Comparison of ENCODE assay signal across 28 cellular contexts in the genomic region with DNA sequence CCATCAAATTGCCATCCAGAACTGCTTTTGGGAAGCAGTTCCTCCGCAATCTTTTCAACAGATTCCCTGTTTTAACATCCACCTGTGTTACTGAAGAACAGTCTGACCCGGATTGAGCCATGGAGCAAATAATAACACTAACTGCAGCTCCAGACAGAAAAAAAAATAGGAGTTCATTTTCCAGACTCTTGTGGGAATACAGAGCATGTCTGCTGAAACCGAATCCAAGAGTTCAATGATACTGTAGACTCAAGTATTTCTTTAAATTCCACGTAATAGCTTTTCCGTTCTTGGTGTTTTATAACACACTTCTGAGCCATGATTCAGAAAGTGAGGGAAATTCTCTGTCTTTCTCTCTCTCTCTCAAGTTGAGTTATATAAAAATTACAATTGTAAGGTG.
DNase-seq lines count a peak whose midpoint lies in the region; TF ChIP-seq lines count a peak whose summit lies in the region.
"Had no signal": no experiment of that assay in that cellular context is flagged by ENCODE, and none has a peak within 500 bp of the region (broad histone marks: within the 10 kb centered on the region; RNA-seq: fewer than 3 reads in every experiment).

No MANE protein-coding gene starts in this region.

- H3K9ac ChIP-seq in skeletal muscle satellite cell (ENCODE audit: low read depth, low read length), result no peak overlapping the region
- H3K9ac ChIP-seq: KMS-11 had no signal

- no peak overlapping the region for H3K4me3 ChIP-seq in cardiac fibroblast (replicated peaks in 1 of 2; ENCODE audit: low read depth in 2 of 2, low read length in 2 of 2)
- no peak overlapping the region for H3K4me3 ChIP-seq in right atrium auricular region
- no peak overlapping the region for H3K4me3 ChIP-seq in skeletal muscle satellite cell (ENCODE audit: low read length)
- H3K4me3 ChIP-seq: gastrocnemius medialis, lung, psoas muscle, spleen, tibial nerve had no signal

- H3K27ac ChIP-seq in right atrium auricular region, result peak overlapping the region; percentile 13 to 47
- H3K27ac ChIP-seq: gastrocnemius medialis, KMS-11, psoas muscle, spleen, tibial nerve had no signal

- H3K4me3 Mint-ChIP-seq in Calu3 (ENCODE audit: low read depth, unreplicated experiment), result no peak overlapping the region
- H3K4me3 Mint-ChIP-seq: activated naive CD4-positive, alpha-beta T cell treated with anti-CD3 and anti-CD28 coated beads, Interleukin-2, amount 50 U/mL, for 24 hours; activated T-helper 1 cell treated with anti-CD3 and anti-CD28 coated beads, Interleukin-12 subunit alpha, Interleukin-12 subunit beta, Interleukin-2, Interleukin-4 antibody, amounts not matched to agents 30 ng/mL and 10 ng/mL and 1 ng/mL, durations not matched to agents 14 hours and 24 hours and 36 hours; effector memory CD8-positive, alpha-beta T cell had no signal

- intact Hi-C loops in Calu3 (cut with micrococcal nuclease; ENCODE audit: unreplicated experiment), result loop anchor here (2.0 kb wide), 1 partner anchor 56 kb away; no protein-coding TSS in a partner anchor

- BruUV-seq in Calu3 (replicated peaks; lab: Mats Ljungman, UMichigan), result no TSS peak

- DNase-seq in Calu3 (no peak), cardiac fibroblast (ENCODE audit: low read depth in 2 of 2) (peak; percentile 44 to 56), right atrium auricular region (ENCODE audit: low spot score) (no peak), AML-193 (lab: John Stamatoyannopoulos, UW) (no peak), NCI-H2107 treated with DMSO at 0.1 percent for 48 hours (lab: John Stamatoyannopoulos, UW; ENCODE audit: unreplicated experiment) (no peak), amniotic stem cell (lab: John Stamatoyannopoulos, UW) (no peak)
- no peak for DNase-seq in activated CD4-positive, alpha-beta T cell treated with anti-CD3 and anti-CD28 coated beads, Interleukin-2, amount 50 U/mL, for 4 hours
- DNase-seq: activated CD4-positive, alpha-beta T cell treated with anti-CD3 and anti-CD28 coated beads, Interleukin-2, amount 50 U/mL, for 1 hour; BE2C; DMS53; effector memory CD8-positive, alpha-beta T cell; gastrocnemius medialis; hypothalamus; NCI-H1436; NCI-H2107; NCI-H446 treated with DMSO at 0.1 percent for 48 hours; OCI-M1; psoas muscle; spleen; stimulated activated CD4-positive, alpha-beta T cell treated with anti-CD3 and anti-CD28 coated beads, Interleukin-4, amount 100 ng/mL, for 24 hours; stimulated activated naive CD4-positive, alpha-beta T cell treated with Interleukin-2 at 50 U/mL for 16 hours; T-helper 9 cell had no signal

- H3K36me3 Mint-ChIP-seq in Calu3 (ENCODE audit: insufficient read depth, unreplicated experiment), result no peaks in the 10 kb centered on the region
- H3K36me3 Mint-ChIP-seq: activated naive CD4-positive, alpha-beta T cell treated with anti-CD3 and anti-CD28 coated beads, Interleukin-2, amount 50 U/mL, for 24 hours had no signal

- peak overlapping the region; percentile 10 for H3K4me2 ChIP-seq in skeletal muscle satellite cell (ENCODE audit: low read length)
- H3K4me2 ChIP-seq: KMS-11 had no signal

- H3K4me1 ChIP-seq in right atrium auricular region (peaks cover 0 to 30% of the 10 kb centered on the region in 2 donors), skeletal muscle satellite cell (ENCODE audit: control insufficient read depth, insufficient read depth, low read length) (peaks cover 45% of the 10 kb centered on the region)
- H3K4me1 ChIP-seq: BE2C had no signal

- CTCF ChIA-PET in Calu3 (lab: Charles Lee), result interaction anchor here (1.4 kb wide), 1 partner anchor 177 kb away, joined by 3 read pairs; no protein-coding TSS in a partner anchor

- H3K36me3 ChIP-seq in right atrium auricular region (no peaks in the 10 kb centered on the region), skeletal muscle satellite cell (ENCODE audit: insufficient read depth, low read length) (peaks cover 21% of the 10 kb centered on the region)
- H3K36me3 ChIP-seq: BE2C, gastrocnemius medialis, spleen, tibial nerve had no signal

- no peaks in the 10 kb centered on the region for H3K27me3 ChIP-seq in right atrium auricular region
- H3K27me3 ChIP-seq in skeletal muscle satellite cell (ENCODE audit: control insufficient read depth, insufficient read depth, low read length), result no peaks in the 10 kb centered on the region
- H3K27me3 ChIP-seq: BE2C, gastrocnemius medialis, spleen, tibial nerve had no signal

- H3K9me3 ChIP-seq in right atrium auricular region (no peaks in the 10 kb centered on the region), skeletal muscle satellite cell (replicated peaks; ENCODE audit: low read length) (no peaks in the 10 kb centered on the region)
- H3K9me3 ChIP-seq: BE2C, gastrocnemius medialis, psoas muscle, spleen, tibial nerve had no signal

- peak overlapping the region; percentile 36 for H3K27ac Mint-ChIP-seq in Calu3 (ENCODE audit: unreplicated experiment)
- H3K27ac Mint-ChIP-seq: activated naive CD4-positive, alpha-beta T cell treated with anti-CD3 and anti-CD28 coated beads, Interleukin-2, amount 50 U/mL, for 24 hours; activated T-helper 1 cell treated with anti-CD3 and anti-CD28 coated beads, Interleukin-12 subunit alpha, Interleukin-12 subunit beta, Interleukin-2, Interleukin-4 antibody, amounts not matched to agents 30 ng/mL and 10 ng/mL and 1 ng/mL, durations not matched to agents 14 hours and 24 hours and 36 hours; effector memory CD8-positive, alpha-beta T cell had no signal

- TF ChIP-seq CTCF in Calu3 (IDR thresholded peaks at IDR 0.05; ENCODE audit: unreplicated experiment), result no peak
- no peak for TF ChIP-seq CTCF in cardiac fibroblast (IDR thresholded peaks at IDR 0.05; ENCODE audit: low read depth, low read length)
- TF ChIP-seq CTCF in right atrium auricular region (IDR thresholded peaks at IDR 0.05), result no peak

- H3K27me3 Mint-ChIP-seq in Calu3 (ENCODE audit: unreplicated experiment), result no peaks in the 10 kb centered on the region

- H3K9me3 Mint-ChIP-seq in Calu3 (ENCODE audit: low read depth, unreplicated experiment), result no peaks in the 10 kb centered on the region
- H3K9me3 Mint-ChIP-seq: activated naive CD4-positive, alpha-beta T cell treated with anti-CD3 and anti-CD28 coated beads, Interleukin-2, amount 50 U/mL, for 24 hours; activated T-helper 1 cell treated with anti-CD3 and anti-CD28 coated beads, Interleukin-12 subunit alpha, Interleukin-12 subunit beta, Interleukin-2, Interleukin-4 antibody, amounts not matched to agents 30 ng/mL and 10 ng/mL and 1 ng/mL, durations not matched to agents 14 hours and 24 hours and 36 hours; effector memory CD8-positive, alpha-beta T cell had no signal

- H3K4me1 Mint-ChIP-seq in Calu3 (ENCODE audit: low read depth, unreplicated experiment), result peaks cover 49% of the 10 kb centered on the region
- H3K4me1 Mint-ChIP-seq: activated naive CD4-positive, alpha-beta T cell treated with anti-CD3 and anti-CD28 coated beads, Interleukin-2, amount 50 U/mL, for 24 hours had no signal

Comparison
In these comparisons a context has a peak if more than half of its experiments do, and no peak if none do; other contexts are left out.
1. DNase-seq: peak in cardiac fibroblast (2 of 2); none in Calu3 (single experiment), right atrium auricular region (single experiment), AML-193 (0 of 2), NCI-H2107 treated with DMSO at 0.1 percent for 48 hours (single experiment), activated CD4-positive, alpha-beta T cell treated with anti-CD3 and anti-CD28 coated beads, Interleukin-2, amount 50 U/mL, for 4 hours (0 of 2) and amniotic stem cell (single experiment).